1 cellular context compared by ENCODE assay signal in the genomic region with DNA sequence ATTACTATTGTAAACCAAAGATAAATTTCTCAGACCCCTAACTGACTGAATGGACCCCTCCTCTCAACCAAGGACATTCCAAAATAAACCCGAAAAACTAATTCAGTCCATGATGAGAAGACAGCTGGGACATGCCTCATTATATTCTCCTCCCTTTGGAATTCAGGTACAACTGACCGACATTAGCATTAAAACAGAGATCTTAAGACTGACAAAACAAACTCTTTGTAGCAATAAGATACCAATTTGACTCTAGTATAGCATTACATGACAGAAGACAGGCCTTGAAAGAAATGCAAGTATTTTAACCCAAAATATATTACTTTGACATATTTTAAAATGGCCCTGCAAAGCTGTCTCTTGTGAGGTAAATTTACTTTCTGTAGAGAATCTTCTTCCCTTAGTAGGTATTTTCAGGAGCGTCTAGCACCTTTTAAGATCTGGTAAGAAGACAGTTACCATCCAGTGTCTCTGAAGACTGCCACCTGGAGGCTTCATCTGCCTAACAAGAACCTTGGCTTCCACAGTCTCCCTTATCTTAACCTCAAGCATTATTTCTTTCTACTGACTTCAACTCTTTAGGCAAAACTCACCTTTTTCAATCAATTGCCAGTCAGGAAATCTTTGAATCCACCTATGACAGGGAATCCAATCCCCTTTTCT.
TF ChIP-seq lines count a peak whose summit lies in the region.

No MANE protein-coding gene starts in this region.

TF ChIP-seq in WTC11, 78 proteins besides CTCF, POLR2A, EP300 and RAD21 (continued from another document):
- TF ChIP-seq, protein P1, sequence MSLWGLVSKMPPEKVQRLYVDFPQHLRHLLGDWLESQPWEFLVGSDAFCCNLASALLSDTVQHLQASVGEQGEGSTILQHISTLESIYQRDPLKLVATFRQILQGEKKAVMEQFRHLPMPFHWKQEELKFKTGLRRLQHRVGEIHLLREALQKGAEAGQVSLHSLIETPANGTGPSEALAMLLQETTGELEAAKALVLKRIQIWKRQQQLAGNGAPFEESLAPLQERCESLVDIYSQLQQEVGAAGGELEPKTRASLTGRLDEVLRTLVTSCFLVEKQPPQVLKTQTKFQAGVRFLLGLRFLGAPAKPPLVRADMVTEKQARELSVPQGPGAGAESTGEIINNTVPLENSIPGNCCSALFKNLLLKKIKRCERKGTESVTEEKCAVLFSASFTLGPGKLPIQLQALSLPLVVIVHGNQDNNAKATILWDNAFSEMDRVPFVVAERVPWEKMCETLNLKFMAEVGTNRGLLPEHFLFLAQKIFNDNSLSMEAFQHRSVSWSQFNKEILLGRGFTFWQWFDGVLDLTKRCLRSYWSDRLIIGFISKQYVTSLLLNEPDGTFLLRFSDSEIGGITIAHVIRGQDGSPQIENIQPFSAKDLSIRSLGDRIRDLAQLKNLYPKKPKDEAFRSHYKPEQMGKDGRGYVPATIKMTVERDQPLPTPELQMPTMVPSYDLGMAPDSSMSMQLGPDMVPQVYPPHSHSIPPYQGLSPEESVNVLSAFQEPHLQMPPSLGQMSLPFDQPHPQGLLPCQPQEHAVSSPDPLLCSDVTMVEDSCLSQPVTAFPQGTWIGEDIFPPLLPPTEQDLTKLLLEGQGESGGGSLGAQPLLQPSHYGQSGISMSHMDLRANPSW (CRISPR knock-in tag; conservative IDR thresholded peaks at IDR 0.05; ENCODE audit: low read depth): no peak
- no peak for TF ChIP-seq JUN (CRISPR knock-in tag; IDR thresholded peaks at IDR 0.05)
